ENCODE assay signal across 26 cellular contexts in genomic region chr19:35556025-35556590, GRCh38. TPM values are rescaled to one million over a fixed set of nuclear protein-coding genes. Genes with fewer than 3 reads are reported as not detected.
DNase-seq lines count a peak whose midpoint lies in the region; ATAC-seq and TF ChIP-seq lines count a peak whose summit lies in the region.
"Had no signal": no experiment of that assay in that cellular context is flagged by ENCODE, and none has a peak within 500 bp of the region (broad histone marks: within the 10 kb centered on the region; RNA-seq: fewer than 3 reads in every experiment).

No MANE protein-coding gene starts in this region.

- H3K4me3 ChIP-seq in WERI-Rb-1 (ENCODE audit: low read depth, low read length): no peak overlapping the region
- H3K4me3 ChIP-seq in naive thymus-derived CD4-positive, alpha-beta T cell (ENCODE audit: low read length): no peak overlapping the region
- no peak overlapping the region for H3K4me3 ChIP-seq in Caco-2 (ENCODE audit: low read depth, low read length)
- H3K4me3 ChIP-seq in HAP-1: no peak overlapping the region
- H3K4me3 ChIP-seq: left lung, psoas muscle, tibial nerve had no signal

- in situ Hi-C loops in HAP-1 (cut with MboI; ENCODE audit: low sequenced_read_pairs): no loop called here

- no peak for ATAC-seq in naive thymus-derived CD4-positive, alpha-beta T cell
- ATAC-seq: activated CD4-positive, CD25-positive, alpha-beta regulatory T cell treated with anti-CD3 and anti-CD28 coated beads, Interleukin-2, amount 50 U/mL, for 24 hours; left lung; psoas muscle; Right ventricle myocardium inferior had no signal

- TF ChIP-seq CTCF in CD14-positive monocyte (IDR thresholded peaks at IDR 0.05) (no peak), WERI-Rb-1 (IDR thresholded peaks at IDR 0.05; ENCODE audit: low read depth, low read length) (no peak), Caco-2 (IDR thresholded peaks at IDR 0.05; ENCODE audit: insufficient read depth in 1 of 2, low read depth in 1 of 2, low read length in 1 of 2, severe bottlenecking in 1 of 2, unreplicated experiment in 1 of 2) (no peak)

- peaks cover 0 to 13% (median 2%) of the 10 kb centered on the region in 7 donors for H3K9me3 Mint-ChIP-seq in CD14-positive monocyte
- H3K9me3 Mint-ChIP-seq in naive thymus-derived CD4-positive, alpha-beta T cell: peaks cover 0 to 4% (median 0%) of the 10 kb centered on the region in 11 donors
- no peaks in the 10 kb centered on the region for H3K9me3 Mint-ChIP-seq in Caco-2 (ENCODE audit: unreplicated experiment)
- H3K9me3 Mint-ChIP-seq: central memory CD8-positive, alpha-beta T cell; dendritic cell treated with granulocyte-macrophage colony-stimulating factor and Interleukin-4, amounts not matched to agents 40 ng/mL and 50 ng/mL, for 4 days; memory B cell; T-helper 1 cell treated with Interleukin-12 subunit alpha and Interleukin-12 subunit beta and Interleukin-4 antibody, amounts not matched to agents 30 μg/mL and 1 μg/mL, for 36 hours had no signal

- H3K36me3 Mint-ChIP-seq in CD14-positive monocyte (peaks cover 0 to 2% of the 10 kb centered on the region in 2 donors), Caco-2 (ENCODE audit: insufficient read depth, unreplicated experiment) (peaks cover 5% of the 10 kb centered on the region)
- peaks cover 0 to 3% (median 0%) of the 10 kb centered on the region in 5 donors for H3K36me3 Mint-ChIP-seq in naive thymus-derived CD4-positive, alpha-beta T cell

- H3K27ac Mint-ChIP-seq in CD14-positive monocyte (no peak overlapping the region), Caco-2 (ENCODE audit: unreplicated experiment) (no peak overlapping the region)
- no peak overlapping the region for H3K27ac Mint-ChIP-seq in naive thymus-derived CD4-positive, alpha-beta T cell
- H3K27ac Mint-ChIP-seq: dendritic cell treated with granulocyte-macrophage colony-stimulating factor and Interleukin-4, amounts not matched to agents 40 ng/mL and 50 ng/mL, for 4 days; memory B cell; T-helper 1 cell treated with Interleukin-12 subunit alpha and Interleukin-12 subunit beta and Interleukin-4 antibody, amounts not matched to agents 30 μg/mL and 1 μg/mL, for 36 hours had no signal

- H3K4me1 ChIP-seq in naive thymus-derived CD4-positive, alpha-beta T cell (ENCODE audit: control insufficient read depth in 2 of 2, insufficient read depth in 2 of 2, low read length in 2 of 2): peaks cover 0 to 12% of the 10 kb centered on the region in 2 donors
- H3K4me1 ChIP-seq in Caco-2 (0 out of 2 replicates have a peak, but pooled peaks cover 5% of the 10 kb centered on the region), HAP-1 (no peaks in the 10 kb centered on the region; the same call in none of the 2 replicates)
- H3K4me1 ChIP-seq: psoas muscle had no signal

- peak overlapping the region; percentile 40 to 43 for H3K4me3 Mint-ChIP-seq in CD14-positive monocyte
- peak overlapping the region in 7 of 10 donors; percentile 8 to 80 (median 36) for H3K4me3 Mint-ChIP-seq in naive thymus-derived CD4-positive, alpha-beta T cell
- no peak overlapping the region for H3K4me3 Mint-ChIP-seq in Caco-2 (ENCODE audit: unreplicated experiment)
- H3K4me3 Mint-ChIP-seq: central memory CD8-positive, alpha-beta T cell; dendritic cell treated with granulocyte-macrophage colony-stimulating factor and Interleukin-4, amounts not matched to agents 40 ng/mL and 50 ng/mL, for 4 days; memory B cell; T-helper 1 cell treated with Interleukin-12 subunit alpha and Interleukin-12 subunit beta and Interleukin-4 antibody, amounts not matched to agents 30 μg/mL and 1 μg/mL, for 36 hours had no signal

- DNase-seq in CD14-positive monocyte (ENCODE audit: low spot score) (no peak), WERI-Rb-1 (no peak), Caco-2 (no peak), HAP-1 (ENCODE audit: low spot score in 2 of 2) (no peak), foreskin melanocyte (no peak)
- DNase-seq in naive thymus-derived CD4-positive, alpha-beta T cell: no peak
- DNase-seq: activated CD4-positive, alpha-beta T cell treated with anti-CD3 and anti-CD28 coated beads, Interleukin-2, amount 50 U/mL, for 4 hours; activated naive CD4-positive, alpha-beta T cell; activated T-cell treated with anti-CD3 and anti-CD28 coated beads, Interleukin-2, amount 50 U/mL, for 48 hours; DMS79; left lung; NCI-H1048; NCI-H1694; nucleus accumbens; psoas muscle; stimulated activated CD4-positive, alpha-beta T cell treated with anti-CD3 and anti-CD28 coated beads, Interleukin-4, amount 100 ng/mL, for 4 hours had no signal

- H3K9me3 ChIP-seq in WERI-Rb-1 (ENCODE audit: severe bottlenecking) (peaks cover 3% of the 10 kb centered on the region), Caco-2 (0 out of 2 replicates have a peak, but pooled peaks cover 3% of the 10 kb centered on the region), HAP-1 (no peaks in the 10 kb centered on the region)
- no peaks in the 10 kb centered on the region for H3K9me3 ChIP-seq in naive thymus-derived CD4-positive, alpha-beta T cell (ENCODE audit: control insufficient read depth in 2 of 3, low read length in 3 of 3)
- H3K9me3 ChIP-seq: left lung, psoas muscle, tibial nerve had no signal

- intact Hi-C loops in CD14-positive monocyte (cut with micrococcal nuclease) (no loop called here), Caco-2 (cut with micrococcal nuclease; ENCODE audit: unreplicated experiment) (no loop called here)
- intact Hi-C loops in naive thymus-derived CD4-positive, alpha-beta T cell (cut with micrococcal nuclease): no loop called here

- peaks cover 10% of the 10 kb centered on the region for H3K4me1 Mint-ChIP-seq in CD14-positive monocyte
- H3K4me1 Mint-ChIP-seq in naive thymus-derived CD4-positive, alpha-beta T cell: peaks cover 0 to 20% (median 11%) of the 10 kb centered on the region in 7 donors
- no peaks in the 10 kb centered on the region for H3K4me1 Mint-ChIP-seq in Caco-2 (ENCODE audit: low read depth, unreplicated experiment)

- POLR2A ChIA-PET in naive thymus-derived CD4-positive, alpha-beta T cell (lab: Charles Lee): interaction anchor here (0.8 kb wide), 1 partner anchor 8 kb away, joined by 3 read pairs; no protein-coding TSS in a partner anchor
- POLR2A ChIA-PET in Caco-2 (lab: Charles Lee): interaction anchor here (0.6 kb wide), 1 partner anchor 92 kb away, joined by 3 read pairs; no protein-coding TSS in a partner anchor

- H3K27ac ChIP-seq in WERI-Rb-1: peak overlapping the region; percentile 35; the same call in 1 of the 2 replicates
- no peak overlapping the region for H3K27ac ChIP-seq in naive thymus-derived CD4-positive, alpha-beta T cell (ENCODE audit: low read depth, low read length)
- H3K27ac ChIP-seq: left lung, psoas muscle, tibial nerve had no signal

- H3K36me3 ChIP-seq in WERI-Rb-1 (no peaks in the 10 kb centered on the region), Caco-2 (ENCODE audit: control insufficient read depth, insufficient read depth, low read length) (no peaks in the 10 kb centered on the region), HAP-1 (replicated peaks) (no peaks in the 10 kb centered on the region)
- H3K36me3 ChIP-seq in naive thymus-derived CD4-positive, alpha-beta T cell (ENCODE audit: control insufficient read depth in 2 of 3, insufficient read depth in 3 of 3, low read length in 3 of 3): peaks cover 0 to 1% (median 0%) of the 10 kb centered on the region in 3 experiments

- no TSS peak for BruUV-seq in Caco-2 (replicated peaks; lab: Mats Ljungman, UMichigan)

- CTCF ChIA-PET in naive thymus-derived CD4-positive, alpha-beta T cell (lab: Charles Lee): no interaction called here
- CTCF ChIA-PET in Caco-2 (lab: Charles Lee): interaction anchor here (0.5 to 2.0 kb wide), 3 partner anchors 63 to 137 kb away, joined by 3 to 15 read pairs (median 4); partner anchors contain the start of gene COX6B1

- H3K27me3 ChIP-seq in WERI-Rb-1 (ENCODE audit: insufficient read depth, low read depth, severe bottlenecking) (no peaks in the 10 kb centered on the region), Caco-2 (replicated peaks; ENCODE audit: control insufficient read depth, insufficient read depth, low read length) (no peaks in the 10 kb centered on the region), HAP-1 (ENCODE audit: low read depth) (peaks cover 2% of the 10 kb centered on the region; the same call in 1 of the 2 replicates)
- peaks cover 0 to 6% of the 10 kb centered on the region in 2 donors for H3K27me3 ChIP-seq in naive thymus-derived CD4-positive, alpha-beta T cell (ENCODE audit: control insufficient read depth in 2 of 2, insufficient read depth in 2 of 2, low read length in 2 of 2)

- peaks cover 35 to 44% (median 36%) of the 10 kb centered on the region in 3 donors for H3K27me3 Mint-ChIP-seq in CD14-positive monocyte (ENCODE audit: low read depth in 3 of 3)
- H3K27me3 Mint-ChIP-seq in naive thymus-derived CD4-positive, alpha-beta T cell: peaks cover 20 to 41% (median 24%) of the 10 kb centered on the region in 5 donors
- peaks cover 17% of the 10 kb centered on the region for H3K27me3 Mint-ChIP-seq in Caco-2 (ENCODE audit: insufficient read depth, unreplicated experiment)

RNA-seq across cellular contexts. Expression of gene ATP4A, which starts 7.3 kb away (rescaled TPM):
- not detected for polyA plus RNA-seq in CD14-positive monocyte
- total RNA-seq in naive thymus-derived CD4-positive, alpha-beta T cell: not detected
- not detected for polyA plus RNA-seq in naive thymus-derived CD4-positive, alpha-beta T cell
- not detected in 2 replicates for total RNA-seq in Caco-2 (2022)
- total RNA-seq: HT1080, left lung, psoas muscle, Right ventricle myocardium inferior had no signal
- polyA plus RNA-seq: BJ, psoas muscle had no signal

RNA-seq across cellular contexts. Expression of gene TMEM147, which starts 10.7 kb away (rescaled TPM):
- polyA plus RNA-seq in CD14-positive monocyte: 100 to 1,000 TPM; 165 TPM
- total RNA-seq in naive thymus-derived CD4-positive, alpha-beta T cell: 10 to 100 TPM; 24.7 to 54.0 (median 34.6) TPM
- 100 to 1,000 TPM; 143 to 154 TPM for polyA plus RNA-seq in naive thymus-derived CD4-positive, alpha-beta T cell
- total RNA-seq in Caco-2 (2022): 126 and 140 TPM in 2 replicates

RNA-seq across cellular contexts. Expression of gene GAPDHS, which starts 22.9 kb away (rescaled TPM):
- polyA plus RNA-seq in CD14-positive monocyte: not detected
- total RNA-seq in naive thymus-derived CD4-positive, alpha-beta T cell: not detected
- not detected for polyA plus RNA-seq in naive thymus-derived CD4-positive, alpha-beta T cell
- total RNA-seq in Caco-2 (2022): not detected in 2 replicates
- total RNA-seq: HT1080, left lung, psoas muscle, Right ventricle myocardium inferior, tibial nerve had no signal
- polyA plus RNA-seq: adipose tissue, BJ, psoas muscle had no signal

RNA-seq across cellular contexts. Expression of gene SBSN, which starts 28.0 kb away (rescaled TPM):
- polyA plus RNA-seq in CD14-positive monocyte: not detected
- not detected for total RNA-seq in naive thymus-derived CD4-positive, alpha-beta T cell
- polyA plus RNA-seq in naive thymus-derived CD4-positive, alpha-beta T cell: not detected
- not detected in 2 replicates for total RNA-seq in Caco-2 (2022)
- total RNA-seq: psoas muscle, Right ventricle myocardium inferior, tibial nerve had no signal

RNA-seq across cellular contexts. Expression of gene PMIS2, which starts 29.9 kb away (rescaled TPM):
- polyA plus RNA-seq in CD14-positive monocyte: not detected
- not detected for total RNA-seq in naive thymus-derived CD4-positive, alpha-beta T cell
- not detected for polyA plus RNA-seq in naive thymus-derived CD4-positive, alpha-beta T cell
- total RNA-seq in Caco-2 (2022): not detected in 2 replicates
- total RNA-seq: HT1080, left lung, psoas muscle, Right ventricle myocardium inferior, tibial nerve had no signal
- polyA plus RNA-seq: adipose tissue, BJ, psoas muscle had no signal
